Comparison of ENCODE assay signal across 8 cellular contexts in genomic region chr5:74326571-74327338, GRCh38.
A peak's percentile ranks its signal among the peaks of the same experiment; 100 is the strongest.
DNase-seq lines count a peak whose midpoint lies in the region; ATAC-seq, FAIRE-seq and TF ChIP-seq lines count a peak whose summit lies in the region.

No MANE protein-coding gene starts in this region.

- no peak for TF ChIP-seq EP300 in transverse colon (IDR thresholded peaks at IDR 0.05; ENCODE audit: low read depth)

- peaks cover 2% of the 10 kb centered on the region for H3K27me3 Mint-ChIP-seq in activated naive CD8-positive, alpha-beta T cell
- no peaks in the 10 kb centered on the region for H3K27me3 Mint-ChIP-seq in mesothelial cell of epicardium (ENCODE audit: low read depth)

- peak; percentile 77 for ATAC-seq in GM18517 (IDR thresholded peaks at IDR 0.05; ENCODE audit: unreplicated experiment)
- ATAC-seq in HG03103 (IDR thresholded peaks at IDR 0.05; ENCODE audit: low read depth, unreplicated experiment) = peak; percentile 73

- H3K27me3 ChIP-seq in ACC112 (ENCODE audit: insufficient read depth, low read length) (no peaks in the 10 kb centered on the region), transverse colon (no peaks in the 10 kb centered on the region)

- H3K36me3 Mint-ChIP-seq in activated naive CD8-positive, alpha-beta T cell = no peaks in the 10 kb centered on the region
- H3K36me3 Mint-ChIP-seq in mesothelial cell of epicardium = no peaks in the 10 kb centered on the region

- H3K4me1 Mint-ChIP-seq in activated naive CD8-positive, alpha-beta T cell (ENCODE audit: low read depth) = peaks cover 16% of the 10 kb centered on the region
- peaks cover 40% of the 10 kb centered on the region for H3K4me1 Mint-ChIP-seq in mesothelial cell of epicardium

- no peak for TF ChIP-seq POLR2A in transverse colon (IDR thresholded peaks at IDR 0.05)

- 14 to 57% methylated on average over 2 to 6 of the region's 6 CpGs for WGBS in transverse colon (ENCODE audit: low coverage in 1 of 2), 2 donors

- H3K36me3 ChIP-seq in ACC112 (ENCODE audit: insufficient read depth, low read length) (no peaks in the 10 kb centered on the region), transverse colon (no peaks in the 10 kb centered on the region)

- H3K27ac Mint-ChIP-seq in activated naive CD8-positive, alpha-beta T cell = peak overlapping the region; percentile 41
- H3K27ac Mint-ChIP-seq in mesothelial cell of epicardium = peak overlapping the region; percentile 99

- H2AFZ ChIP-seq in ACC112 (ENCODE audit: low read length, unreplicated experiment) = no peak overlapping the region

- H3K9me3 ChIP-seq in transverse colon = no peaks in the 10 kb centered on the region

- no peaks in the 10 kb centered on the region for H3K79me2 ChIP-seq in ACC112 (ENCODE audit: control insufficient read depth, insufficient read depth, low read length, unreplicated experiment)

- peak; percentile 42 for DNase-seq in RKO (ENCODE audit: low spot score)
- DNase-seq in mesothelial cell of epicardium (ENCODE audit: low spot score in 2 of 2, unreplicated experiment in 2 of 2) = peak; percentile 75 to 78
- peak; percentile 51 for DNase-seq in transverse colon
- no peak for DNase-seq in D721Med (ENCODE audit: insufficient read length, low spot score)

- peaks cover 21% of the 10 kb centered on the region for H3K4me1 ChIP-seq in ACC112 (ENCODE audit: control insufficient read depth, insufficient read depth, low read length, unreplicated experiment)
- peaks cover 0 to 23% (median 11%) of the 10 kb centered on the region in 4 donors for H3K4me1 ChIP-seq in transverse colon

- H3K9me3 Mint-ChIP-seq in activated naive CD8-positive, alpha-beta T cell (ENCODE audit: low read depth) = no peaks in the 10 kb centered on the region
- H3K9me3 Mint-ChIP-seq in mesothelial cell of epicardium = no peaks in the 10 kb centered on the region

- FAIRE-seq in D721Med (lab: Jason Lieb, UNC) = no peak

- no peak overlapping the region for H3K4me3 Mint-ChIP-seq in activated naive CD8-positive, alpha-beta T cell
- no peak overlapping the region for H3K4me3 Mint-ChIP-seq in mesothelial cell of epicardium

- intact Hi-C loops in transverse colon (cut with DNase I; ENCODE audit: low total_unique reads) = no loop called here

- H3K27ac ChIP-seq in ACC112 (ENCODE audit: low read depth, low read length) (peak overlapping the region; percentile 58), transverse colon (no peak overlapping the region)

- H3K4me3 ChIP-seq in ACC112 (ENCODE audit: low read depth, low read length) (no peak overlapping the region), transverse colon (no peak overlapping the region)

- in situ Hi-C loops in transverse colon (cut with MboI; ENCODE audit: low pct_ligation_motif_present in 1 of 4, low pct_unique_long_range_greater_than_20kb in 1 of 4, low sequenced_read_pairs in 3 of 4) = no loop called here

- TF ChIP-seq CTCF in mesothelial cell of epicardium (IDR thresholded peaks at IDR 0.05; ENCODE audit: unreplicated experiment) = no peak
- no peak for TF ChIP-seq CTCF in transverse colon (IDR thresholded peaks at IDR 0.05)
- no peak for TF ChIP-seq CTCF in D721Med (IDR thresholded peaks at IDR 0.05; ENCODE audit: insufficient read depth, missing control alignments)
